Comparison of ENCODE assay signal across 10 cellular contexts in the genomic region with DNA sequence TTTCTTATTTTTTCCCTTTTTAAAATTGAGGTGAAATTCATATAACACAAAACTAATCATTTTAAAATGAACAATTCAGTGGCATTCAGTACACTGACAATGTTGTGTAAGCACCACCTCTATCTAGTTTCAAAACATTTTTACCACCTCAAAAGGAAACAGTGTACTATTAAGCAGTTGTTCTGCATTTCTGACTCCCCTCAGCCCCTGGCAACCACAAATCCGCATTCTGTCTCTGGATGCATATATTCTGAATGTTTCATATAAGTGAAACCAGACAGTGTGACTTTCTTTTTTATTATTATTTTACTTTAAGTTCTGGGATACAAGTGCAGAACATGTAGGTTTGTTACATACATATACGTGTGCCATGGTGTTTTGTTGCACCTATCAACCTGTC. TPM values are rescaled to one million over a fixed set of nuclear protein-coding genes. Genes with fewer than 3 reads are reported as not detected.
DNase-seq lines count a peak whose midpoint lies in the region; ATAC-seq, FAIRE-seq and TF ChIP-seq lines count a peak whose summit lies in the region.
"Had no signal": no experiment of that assay in that cellular context is flagged by ENCODE, and none has a peak within 500 bp of the region (broad histone marks: within the 10 kb centered on the region; RNA-seq: fewer than 3 reads in every experiment).

No MANE protein-coding gene starts in this region.

- H3K4me3 Mint-ChIP-seq in activated naive CD4-positive, alpha-beta T cell treated with anti-CD3 and anti-CD28 coated beads for 36 hours, result no peak overlapping the region

- no peak overlapping the region for H3K27ac Mint-ChIP-seq in activated naive CD4-positive, alpha-beta T cell treated with anti-CD3 and anti-CD28 coated beads for 36 hours

- intact Hi-C loops in activated naive CD4-positive, alpha-beta T cell treated with anti-CD3 and anti-CD28 coated beads for 36 hours (cut with micrococcal nuclease), result no loop called here

- H3K9me3 Mint-ChIP-seq in activated naive CD4-positive, alpha-beta T cell treated with anti-CD3 and anti-CD28 coated beads for 36 hours, result peaks cover 12% of the 10 kb centered on the region

- peak; percentile 91 for FAIRE-seq in GM12892 (lab: Jason Lieb, UNC)

- H3K27me3 Mint-ChIP-seq in activated naive CD4-positive, alpha-beta T cell treated with anti-CD3 and anti-CD28 coated beads for 36 hours (ENCODE audit: low read depth), result no peaks in the 10 kb centered on the region

- TF ChIP-seq POLR2A in GM12892 (IDR thresholded peaks at IDR 0.05; ENCODE audit: low read depth, low read length), result no peak
- no peak for TF ChIP-seq POLR2A in erythroblast (IDR thresholded peaks at IDR 0.05; ENCODE audit: low read length)

- H3K36me3 Mint-ChIP-seq in activated naive CD4-positive, alpha-beta T cell treated with anti-CD3 and anti-CD28 coated beads for 36 hours (ENCODE audit: low read depth), result peaks cover 23% of the 10 kb centered on the region

- peak; percentile 42 for ATAC-seq in GM19463 (IDR thresholded peaks at IDR 0.05; ENCODE audit: unreplicated experiment)
- ATAC-seq in HG03280 (IDR thresholded peaks at IDR 0.05; ENCODE audit: unreplicated experiment), result peak; percentile 37

- peaks cover 77% of the 10 kb centered on the region for H3K4me1 Mint-ChIP-seq in activated naive CD4-positive, alpha-beta T cell treated with anti-CD3 and anti-CD28 coated beads for 36 hours (ENCODE audit: low read depth)

- DNase-seq in GM12892 (ENCODE audit: insufficient read length) (no peak), NCI-H510A (lab: John Stamatoyannopoulos, UW) (no peak), medulla oblongata (ENCODE audit: extremely low spot score) (no peak), erythroblast (lab: John Stamatoyannopoulos, UW) (no peak), NCI-H2196 (lab: John Stamatoyannopoulos, UW; ENCODE audit: unreplicated experiment) (no peak)
- DNase-seq in activated naive CD4-positive, alpha-beta T cell treated with anti-CD3 and anti-CD28 coated beads for 36 hours, result peak; percentile 66
- DNase-seq: foreskin fibroblast, GDM1 had no signal

- CTCF ChIA-PET in activated naive CD4-positive, alpha-beta T cell treated with anti-CD3 and anti-CD28 coated beads for 36 hours (lab: Charles Lee), result no interaction called here

RNA-seq across cellular contexts. Expression of a gene that starts 19.2 kb away (rescaled TPM):
- polyA plus RNA-seq in GM12892 (2012; ENCODE audit: missing spikeins), result 75.2 TPM
- total RNA-seq in activated naive CD4-positive, alpha-beta T cell treated with anti-CD3 and anti-CD28 coated beads for 36 hours, result 10 to 100 TPM; 48.6 to 50.4 TPM
